In the genomic region with DNA sequence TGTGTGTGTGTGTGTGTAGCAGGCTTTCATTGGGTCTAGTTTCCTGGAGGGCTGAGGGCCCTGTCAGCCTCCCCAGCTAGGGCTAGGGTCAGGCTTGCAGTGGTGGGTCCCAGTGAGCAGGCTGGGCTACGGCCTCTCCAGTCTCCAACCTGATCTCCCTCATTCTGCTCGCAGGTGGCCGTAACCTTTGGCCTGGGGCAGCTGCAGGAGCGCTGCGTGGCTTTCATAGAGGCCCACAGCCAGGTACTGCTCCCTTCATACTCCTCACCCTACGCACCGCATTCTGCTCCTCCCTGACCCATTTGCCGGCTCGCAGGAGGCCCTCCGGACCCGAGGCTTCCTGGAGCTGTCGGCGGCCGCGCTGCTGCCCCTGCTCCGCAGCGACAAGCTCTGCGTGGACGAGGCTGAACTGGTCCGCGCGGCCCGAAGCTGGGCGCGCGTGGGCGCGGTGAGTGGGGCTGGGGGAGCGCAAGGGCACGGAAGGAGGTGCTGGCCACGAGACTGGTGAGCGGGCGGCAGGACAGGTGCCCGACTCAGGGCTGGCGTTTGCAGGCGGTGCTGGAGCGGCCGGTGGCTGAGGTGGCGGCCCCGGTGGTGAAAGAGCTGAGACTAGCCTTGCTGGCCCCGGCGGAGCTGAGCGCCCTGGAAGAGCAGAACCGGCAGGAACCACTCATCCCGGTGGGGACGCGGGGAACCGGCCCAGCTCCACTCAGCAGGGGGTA, we compare ENCODE assay signal across 8 cellular contexts. TPM values are rescaled to one million over a fixed set of nuclear protein-coding genes. Genes with fewer than 3 reads are reported as not detected.
A peak's percentile ranks its signal among the peaks of the same experiment; 100 is the strongest.
DNase-seq lines count a peak whose midpoint lies in the region; ATAC-seq and TF ChIP-seq lines count a peak whose summit lies in the region.

No MANE protein-coding gene starts in this region.

- peaks cover 43% of the 10 kb centered on the region for H3K36me3 Mint-ChIP-seq in HFFc6 (ENCODE audit: low read depth)

- DNase-seq in HFFc6 (no peak), ascending aorta (ENCODE audit: low spot score in 2 of 2) (no peak), iPS-NIHi7 (ENCODE audit: extremely low spot score) (peak; percentile 32), spleen (no peak), H4 (ENCODE audit: low spot score) (no peak), DMS153 (lab: John Stamatoyannopoulos, UW) (no peak)

- ATAC-seq in GM18520 (IDR thresholded peaks at IDR 0.05; ENCODE audit: unreplicated experiment) (no peak), HG03457 (IDR thresholded peaks at IDR 0.05; ENCODE audit: unreplicated experiment) (no peak)

- TF ChIP-seq CTCF in HFFc6 (IDR thresholded peaks at IDR 0.05) = no peak
- TF ChIP-seq CTCF in ascending aorta (IDR thresholded peaks at IDR 0.05) = no peak
- TF ChIP-seq CTCF in spleen (IDR thresholded peaks at IDR 0.05 in 8 of 11, conservative IDR thresholded peaks at IDR 0.05 in 3 of 11) = no peak

- H3K4me1 ChIP-seq in ascending aorta = peaks cover 31 to 45% of the 10 kb centered on the region in 2 donors
- H3K4me1 ChIP-seq in spleen = peaks cover 34 to 80% (median 66%) of the 10 kb centered on the region in 6 donors

- 63 to 80% (median 73%) methylated on average over 45 to 48 of the region's 48 CpGs for WGBS in spleen, 5 donors

- H3K9me3 ChIP-seq in ascending aorta (no peaks in the 10 kb centered on the region), spleen (no peaks in the 10 kb centered on the region)

- H3K9me3 Mint-ChIP-seq in HFFc6 = no peaks in the 10 kb centered on the region

- H3K4me3 ChIP-seq in ascending aorta (peak overlapping the region; percentile 21 to 37), spleen (peak overlapping the region in 7 of 8 donors; percentile 38 to 66 (median 47))

- H3K4me1 Mint-ChIP-seq in HFFc6 (ENCODE audit: low read depth) = peaks cover 77% of the 10 kb centered on the region

- H3K36me3 ChIP-seq in ascending aorta (peaks cover 15 to 25% of the 10 kb centered on the region in 2 donors), spleen (no peaks in the 10 kb centered on the region)

- H3K27me3 Mint-ChIP-seq in HFFc6 (ENCODE audit: insufficient read depth) = peaks cover 38% of the 10 kb centered on the region

- intact Hi-C loops in ascending aorta (cut with DNase I) = no loop called here
- intact Hi-C loops in spleen (cut with DNase I; ENCODE audit: low total_unique reads) = no loop called here

- H3K4me3 Mint-ChIP-seq in HFFc6 = no peak overlapping the region

- TF ChIP-seq POLR2A in spleen (IDR thresholded peaks at IDR 0.05) = no peak

- H3K27me3 ChIP-seq in ascending aorta (no peaks in the 10 kb centered on the region), spleen (replicated peaks in 1 of 7) (no peaks in the 10 kb centered on the region)

- peak overlapping the region; percentile 100 for H3K27ac Mint-ChIP-seq in HFFc6

- H3K27ac ChIP-seq in ascending aorta (peak overlapping the region; percentile 12 to 99), spleen (peak overlapping the region; percentile 71 to 98 (median 89))

RNA-seq across cellular contexts. Expression of a gene that starts 4.7 kb away (rescaled TPM):
- 10 to 100 TPM; 12.2 to 21.4 (median 13.9) TPM for total RNA-seq in HFFc6 (2021; fragmentation: NEBNext Ultra II Directional; extraction: Animal tissue kit (Norgen Biotek cat#: 25700))
- total RNA-seq in ascending aorta (15.1 TPM), spleen (10 to 100 TPM in 1 of 7 donors, 1 to 10 TPM in 6; 2.8 to 11.9 (median 7.3) TPM)
- 1 to 10 TPM in 2 of 3 donors, under 1 TPM in 1; 0.73 to 5.5 (median 1.1) TPM for polyA plus RNA-seq in spleen
- 2.5 and 2.6 TPM in 2 replicates for total RNA-seq in H4 (2014; rRNA removed; shearing (Covaris generic))

RNA-seq across cellular contexts. Expression of a gene that starts 5.8 kb away (rescaled TPM):
- total RNA-seq in HFFc6 (2021; fragmentation: NEBNext Ultra II Directional; extraction: Animal tissue kit (Norgen Biotek cat#: 25700)) = under 1 TPM in 1 of 6 experiments, not detected in 5; 0.46 TPM
- total RNA-seq in ascending aorta (not detected), spleen (1 to 10 TPM in 2 of 7 donors, under 1 TPM in 2, not detected in 3; 0.82 to 2.1 (median 1.1) TPM)
- polyA plus RNA-seq in spleen = under 1 TPM; 0.15 to 0.58 (median 0.22) TPM
- total RNA-seq in H4 (2014; rRNA removed; shearing (Covaris generic)) = 0.12 TPM in 1 of 2 replicates, not detected in the other

RNA-seq across cellular contexts. Expression of a gene that starts 12.8 kb away (rescaled TPM):
- total RNA-seq in HFFc6 (2021; fragmentation: NEBNext Ultra II Directional; extraction: Animal tissue kit (Norgen Biotek cat#: 25700)) = 10 to 100 TPM; 37.1 to 44.6 (median 39.2) TPM
- total RNA-seq in ascending aorta (107 TPM), spleen (10 to 100 TPM; 22.0 to 51.7 (median 33.1) TPM)
- 10 to 100 TPM; 14.7 to 24.6 (median 24.3) TPM for polyA plus RNA-seq in spleen
- 1.3 and 4.6 TPM in 2 replicates for total RNA-seq in H4 (2014; rRNA removed; shearing (Covaris generic))

RNA-seq across cellular contexts. Expression of a gene that starts 25.0 kb away (rescaled TPM):
- total RNA-seq in HFFc6 (2021; fragmentation: NEBNext Ultra II Directional; extraction: Animal tissue kit (Norgen Biotek cat#: 25700)) = under 1 TPM; 0.09 to 0.23 (median 0.12) TPM
- total RNA-seq in ascending aorta (not detected), spleen (under 1 TPM in 4 of 7 donors, not detected in 3; 0.16 to 0.61 (median 0.30) TPM)
- polyA plus RNA-seq in spleen = under 1 TPM; 0.32 to 0.89 (median 0.80) TPM
- not detected in 2 replicates for total RNA-seq in H4 (2014; rRNA removed; shearing (Covaris generic))

RNA-seq across cellular contexts. Expression of a gene that starts 30.1 kb away (rescaled TPM):
- total RNA-seq in HFFc6 (2021; fragmentation: NEBNext Ultra II Directional; extraction: Animal tissue kit (Norgen Biotek cat#: 25700)) = under 1 TPM; 0.37 to 0.81 (median 0.61) TPM
- total RNA-seq in ascending aorta (not detected), spleen (1 to 10 TPM; 1.0 to 1.5 (median 1.2) TPM)
- 1 to 10 TPM in 2 of 3 donors, under 1 TPM in 1; 0.56 to 1.6 (median 1.3) TPM for polyA plus RNA-seq in spleen
- total RNA-seq in H4 (2014; rRNA removed; shearing (Covaris generic)) = 0.10 TPM in 1 of 2 replicates, not detected in the other
